ENCODE assay signal across 40 cellular contexts in genomic region chr9:29965834-29966233, GRCh38.
"Had no signal": no experiment of that assay in that cellular context is flagged by ENCODE, and none has a peak within 500 bp of the region (broad histone marks: within the 10 kb centered on the region; RNA-seq: fewer than 3 reads in every experiment).

No MANE protein-coding gene starts in this region.

- DNase-seq: activated B cell treated with CpG ODN at 0.5 μM for 24 hours; activated CD4-positive, alpha-beta memory T cell treated with anti-CD3 and anti-CD28 coated beads for 36 hours; activated CD4-positive, alpha-beta T cell treated with anti-CD3 and anti-CD28 coated beads for 4 hours; activated CD4-positive, alpha-beta T cell treated with anti-CD3 and anti-CD28 coated beads, Interleukin-2, amount 50 U/mL, for 1 hour; activated CD4-positive, CD25-positive, alpha-beta regulatory T cell treated with anti-CD3 and anti-CD28 coated beads, Interleukin-2, amount 50 U/mL, for 72 hours; activated CD8-positive, alpha-beta memory T cell treated with anti-CD3 and anti-CD28 coated beads for 24 hours; activated CD8-positive, alpha-beta memory T cell treated with anti-CD3 and anti-CD28 coated beads, Interleukin-2, amount 10 ng/mL, durations not matched to agents 7 days and 5 days; activated CD8-positive, alpha-beta memory T cell treated with anti-CD3 and anti-CD28 coated beads, Interleukin-2, amount 50 U/mL, for 48 hours; activated gamma-delta T cell; activated naive CD4-positive, alpha-beta T cell treated with Interleukin-2 at 50 U/mL for 16 hours; activated naive CD8-positive, alpha-beta T cell treated with anti-CD3 and anti-CD28 coated beads, Interleukin-2, amount 10 ng/mL, durations not matched to agents 7 days and 5 days; activated T-cell treated with anti-CD3 and anti-CD28 coated beads, Interleukin-2, amount 50 U/mL, for 72 hours; amygdala; body of pancreas; Kasumi-1; KG1; MM.1S; MV-4-11; NCI-H1092 treated with DMSO at 0.1 percent for 48 hours; NCI-H146; NCI-H187; NCI-H2029 treated with DMSO at 0.1 percent for 48 hours; NCI-H2107; NCI-H2171; NCI-H510A; NCI-H526; NCI-H748 treated with DMSO at 0.1 percent for 48 hours; NK-92 treated with Interleukin-12 subunit alpha and Interleukin-12 subunit beta, amount 100 ng/mL, for 24 hours; Peyer's patch; RPMI8226; SHP77 treated with DMSO at 0.1 percent for 48 hours; T-helper 1 cell; T-helper 2 cell; T-helper 9 cell had no signal

- H3K27me3 ChIP-seq: ascending aorta, body of pancreas, Peyer's patch, SJSA1 had no signal

- H3K27me3 Mint-ChIP-seq: activated B cell treated with CpG ODN at 0.5 μM for 24 hours; activated CD4-positive, alpha-beta memory T cell treated with anti-CD3 and anti-CD28 coated beads for 36 hours; activated CD8-positive, alpha-beta memory T cell treated with anti-CD3 and anti-CD28 coated beads, Interleukin-2, amount 10 ng/mL, durations not matched to agents 7 days and 5 days; activated naive CD4-positive, alpha-beta T cell treated with anti-CD3 and anti-CD28 coated beads, Interleukin-2, amount 50 U/mL, for 24 hours; activated naive CD8-positive, alpha-beta T cell treated with anti-CD3 and anti-CD28 coated beads, Interleukin-2, amount 10 ng/mL, durations not matched to agents 7 days and 5 days; activated T-helper 17 cell treated with anti-CD3 and anti-CD28 coated beads, Interleukin-2, amount 50 U/mL, for 72 hours had no signal

- H3K27ac ChIP-seq: ascending aorta, body of pancreas, breast epithelium, Peyer's patch, SJSA1, VCaP had no signal

- H3K27ac Mint-ChIP-seq: activated B cell treated with CpG ODN at 0.5 μM for 24 hours; activated CD4-positive, alpha-beta memory T cell treated with anti-CD3 and anti-CD28 coated beads for 36 hours; activated CD8-positive, alpha-beta memory T cell treated with anti-CD3 and anti-CD28 coated beads, Interleukin-2, amount 10 ng/mL, durations not matched to agents 7 days and 5 days; activated naive CD4-positive, alpha-beta T cell treated with anti-CD3 and anti-CD28 coated beads, Interleukin-2, amount 50 U/mL, for 24 hours; activated naive CD8-positive, alpha-beta T cell treated with anti-CD3 and anti-CD28 coated beads, Interleukin-2, amount 10 ng/mL, durations not matched to agents 7 days and 5 days; activated T-cell treated with anti-CD3 and anti-CD28 coated beads, Interleukin-2, amount 50 U/mL, for 72 hours; activated T-helper 17 cell treated with anti-CD3 and anti-CD28 coated beads, Interleukin-2, amount 50 U/mL, for 72 hours had no signal

- H3K4me3 Mint-ChIP-seq: activated B cell treated with CpG ODN at 0.5 μM for 24 hours; activated CD4-positive, alpha-beta memory T cell treated with anti-CD3 and anti-CD28 coated beads for 36 hours; activated CD8-positive, alpha-beta memory T cell treated with anti-CD3 and anti-CD28 coated beads, Interleukin-2, amount 10 ng/mL, durations not matched to agents 7 days and 5 days; activated naive CD4-positive, alpha-beta T cell treated with anti-CD3 and anti-CD28 coated beads, Interleukin-2, amount 50 U/mL, for 24 hours; activated naive CD8-positive, alpha-beta T cell treated with anti-CD3 and anti-CD28 coated beads, Interleukin-2, amount 10 ng/mL, durations not matched to agents 7 days and 5 days; activated T-cell treated with anti-CD3 and anti-CD28 coated beads, Interleukin-2, amount 50 U/mL, for 72 hours; activated T-helper 17 cell treated with anti-CD3 and anti-CD28 coated beads, Interleukin-2, amount 50 U/mL, for 72 hours had no signal

- H3K9me3 Mint-ChIP-seq: activated CD4-positive, alpha-beta memory T cell treated with anti-CD3 and anti-CD28 coated beads for 36 hours; activated naive CD4-positive, alpha-beta T cell treated with anti-CD3 and anti-CD28 coated beads, Interleukin-2, amount 50 U/mL, for 24 hours; activated naive CD8-positive, alpha-beta T cell treated with anti-CD3 and anti-CD28 coated beads, Interleukin-2, amount 10 ng/mL, durations not matched to agents 7 days and 5 days; activated T-helper 17 cell treated with anti-CD3 and anti-CD28 coated beads, Interleukin-2, amount 50 U/mL, for 72 hours had no signal

- H3K4me1 ChIP-seq: ascending aorta, body of pancreas, breast epithelium, Peyer's patch, SJSA1 had no signal

- H3K9me3 ChIP-seq: ascending aorta, body of pancreas, breast epithelium, Peyer's patch, SJSA1 had no signal

- ATAC-seq: activated CD8-positive, alpha-beta memory T cell treated with anti-CD3 and anti-CD28 coated beads, Interleukin-2, amount 10 ng/mL, durations not matched to agents 7 days and 5 days; activated T-cell treated with anti-CD3 and anti-CD28 coated beads, Interleukin-2, amount 50 U/mL, for 72 hours; activated T-helper 17 cell treated with anti-CD3 and anti-CD28 coated beads, Interleukin-2, amount 50 U/mL, for 72 hours; body of pancreas had no signal

- H3K36me3 Mint-ChIP-seq: activated CD4-positive, alpha-beta memory T cell treated with anti-CD3 and anti-CD28 coated beads for 36 hours; activated CD8-positive, alpha-beta memory T cell treated with anti-CD3 and anti-CD28 coated beads, Interleukin-2, amount 10 ng/mL, durations not matched to agents 7 days and 5 days; activated naive CD4-positive, alpha-beta T cell treated with anti-CD3 and anti-CD28 coated beads, Interleukin-2, amount 50 U/mL, for 24 hours; activated naive CD8-positive, alpha-beta T cell treated with anti-CD3 and anti-CD28 coated beads, Interleukin-2, amount 10 ng/mL, durations not matched to agents 7 days and 5 days had no signal

- H3K36me3 ChIP-seq: ascending aorta, breast epithelium, Peyer's patch, SJSA1 had no signal

- H3K4me3 ChIP-seq: ascending aorta, body of pancreas, breast epithelium, Peyer's patch, SJSA1 had no signal

- H3K4me1 Mint-ChIP-seq: activated B cell treated with CpG ODN at 0.5 μM for 24 hours; activated CD8-positive, alpha-beta memory T cell treated with anti-CD3 and anti-CD28 coated beads, Interleukin-2, amount 10 ng/mL, durations not matched to agents 7 days and 5 days; activated naive CD4-positive, alpha-beta T cell treated with anti-CD3 and anti-CD28 coated beads, Interleukin-2, amount 50 U/mL, for 24 hours; activated naive CD8-positive, alpha-beta T cell treated with anti-CD3 and anti-CD28 coated beads, Interleukin-2, amount 10 ng/mL, durations not matched to agents 7 days and 5 days; activated T-helper 17 cell treated with anti-CD3 and anti-CD28 coated beads, Interleukin-2, amount 50 U/mL, for 72 hours had no signal
